In genomic region chr10:119644994-119645393, GRCh38 we compare ENCODE assay signal across 29 cellular contexts.
"Had no signal": no experiment of that assay in that cellular context is flagged by ENCODE, and none has a peak within 500 bp of the region (broad histone marks: within the 10 kb centered on the region; RNA-seq: fewer than 3 reads in every experiment).

No MANE protein-coding gene starts in this region.

- H3K9me3 ChIP-seq: colonic mucosa had no signal

- H3K36me3 ChIP-seq: ascending aorta, breast epithelium, cardiac muscle cell, colonic mucosa, esophagus squamous epithelium, gastroesophageal sphincter, heart right ventricle had no signal

- H3K27me3 ChIP-seq: ascending aorta, breast epithelium, cardiac muscle cell, colonic mucosa, esophagus squamous epithelium, gastroesophageal sphincter, heart right ventricle had no signal

- H3K4me3 ChIP-seq: ascending aorta, breast epithelium, cardiac muscle cell, colonic mucosa, esophagus squamous epithelium, gastroesophageal sphincter, heart right ventricle had no signal

- ATAC-seq: activated CD4-positive, alpha-beta T cell treated with anti-CD3 and anti-CD28 coated beads for 36 hours; activated CD8-positive, alpha-beta memory T cell treated with anti-CD3 and anti-CD28 coated beads, Interleukin-2, amount 10 ng/mL, durations not matched to agents 7 days and 5 days; activated CD8-positive, alpha-beta T cell treated with anti-CD3 and anti-CD28 coated beads, Interleukin-2, amount 10 ng/mL, durations not matched to agents 7 days and 5 days; activated naive CD8-positive, alpha-beta T cell treated with anti-CD3 and anti-CD28 coated beads, Interleukin-2, amount 50 U/mL, for 24 hours; gastroesophageal sphincter; heart right ventricle had no signal

- DNase-seq: activated CD4-positive, alpha-beta memory T cell treated with anti-CD3 and anti-CD28 coated beads for 36 hours; activated CD4-positive, alpha-beta T cell treated with anti-CD3 and anti-CD28 coated beads for 36 hours; activated CD4-positive, alpha-beta T cell treated with anti-CD3 and anti-CD28 coated beads, Interleukin-2, amount 10 ng/mL, durations not matched to agents 24 days and 14 days; activated CD4-positive, CD25-positive, alpha-beta regulatory T cell; activated CD4-positive, CD25-positive, alpha-beta regulatory T cell treated with anti-CD3 and anti-CD28 coated beads, Interleukin-2, amount 50 U/mL, for 72 hours; activated CD8-positive, alpha-beta memory T cell treated with anti-CD3 and anti-CD28 coated beads, Interleukin-2, amount 10 ng/mL, durations not matched to agents 7 days and 5 days; activated CD8-positive, alpha-beta memory T cell treated with anti-CD3 and anti-CD28 coated beads, Interleukin-2, amount 50 U/mL, for 4 hours; activated CD8-positive, alpha-beta T cell treated with anti-CD3 and anti-CD28 coated beads, Interleukin-2, amount 10 ng/mL, durations not matched to agents 7 days and 5 days; activated effector memory CD4-positive, alpha-beta T cell treated with anti-CD3 and anti-CD28 coated beads, Interleukin-2, amount 50 U/mL, for 16 hours; activated naive CD4-positive, alpha-beta T cell treated with anti-CD3 and anti-CD28 coated beads for 36 hours; activated naive CD8-positive, alpha-beta T cell treated with anti-CD3 and anti-CD28 coated beads for 36 hours; activated naive CD8-positive, alpha-beta T cell treated with anti-CD3 and anti-CD28 coated beads, Interleukin-2, amount 50 U/mL, for 24 hours; activated T-cell treated with anti-CD3 and anti-CD28 coated beads, Interleukin-2, amount 50 U/mL, for 1 hour; activated T-cell treated with anti-CD3 and anti-CD28 coated beads, Interleukin-2, amount 50 U/mL, for 48 hours; central memory CD4-positive, alpha-beta T cell; cerebellar nuclear complex; colonic mucosa; effector CD8-positive, alpha-beta T cell; esophagus squamous epithelium; foreskin melanocyte; heart right ventricle; T-helper 2 cell had no signal

- H3K27ac ChIP-seq: ascending aorta, breast epithelium, cardiac muscle cell, colonic mucosa, epithelial cell of prostate, esophagus squamous epithelium, gastroesophageal sphincter, heart right ventricle had no signal

- FAIRE-seq: endometrium, endothelial cell of umbilical vein had no signal

- H3K4me1 ChIP-seq: ascending aorta, breast epithelium, colonic mucosa, gastroesophageal sphincter, heart right ventricle had no signal
